Comparison of ENCODE assay signal across 30 cellular contexts in genomic region chr6:3346476-3346875, GRCh38.
"Had no signal": no experiment of that assay in that cellular context is flagged by ENCODE, and none has a peak within 500 bp of the region (broad histone marks: within the 10 kb centered on the region; RNA-seq: fewer than 3 reads in every experiment).

No MANE protein-coding gene starts in this region.

- DNase-seq: activated CD4-positive, alpha-beta T cell treated with anti-CD3 and anti-CD28 coated beads for 4 hours; activated CD4-positive, alpha-beta T cell treated with anti-CD3 and anti-CD28 coated beads, Interleukin-2, amount 50 U/mL, for 48 hours; activated CD4-positive, CD25-positive, alpha-beta regulatory T cell; activated CD8-positive, alpha-beta memory T cell treated with anti-CD3 and anti-CD28 coated beads, Interleukin-2, amount 50 U/mL, for 48 hours; activated naive CD4-positive, alpha-beta T cell; activated T-cell treated with anti-CD3 and anti-CD28 coated beads, Interleukin-2, amount 50 U/mL, for 4 hours; cerebellar nuclear complex; endodermal cell; esophagus squamous epithelium; islet precursor cell; left colon; mammary epithelial cell; natural killer cell; pancreas; stimulated activated CD4-positive, alpha-beta T cell treated with anti-CD3 and anti-CD28 coated beads, Interleukin-2, amount 100 ng/mL, for 48 hours; stimulated activated CD8-positive, alpha-beta memory T cell treated with anti-CD3 and anti-CD28 coated beads, Interleukin-4, amount 100 ng/mL, for 48 hours; stimulated activated naive B cell treated with anti-CD40 and anti-IgM and Interleukin-4, amounts not matched to agents 10 μg/mL and 1 μg/mL and 100 μg/mL, for 72 hours; SW 1271; T-helper 17 cell; testis had no signal

- H3K27ac Mint-ChIP-seq: activated naive CD8-positive, alpha-beta T cell; activated T-helper 2 cell treated with anti-CD3 and anti-CD28 coated beads, Interferon-gamma antibody, Interleukin-2, Interleukin-4, amounts not matched to agents 10 μg/mL and 5 μg/mL and 100 μg/mL, durations not matched to agents 14 hours and 24 hours and 36 hours; mesothelial cell of epicardium; natural killer cell; stimulated activated naive B cell treated with anti-CD40 and anti-IgM and Interleukin-4, amounts not matched to agents 10 μg/mL and 1 μg/mL and 100 μg/mL, for 72 hours; T-helper 17 cell had no signal

- H3K27me3 Mint-ChIP-seq: activated naive CD8-positive, alpha-beta T cell had no signal

- H3K9me3 Mint-ChIP-seq: activated T-cell treated with anti-CD3 and anti-CD28 coated beads, Interleukin-2, amount 50 U/mL, for 4 hours; activated T-helper 2 cell treated with anti-CD3 and anti-CD28 coated beads, Interferon-gamma antibody, Interleukin-2, Interleukin-4, amounts not matched to agents 10 μg/mL and 5 μg/mL and 100 μg/mL, durations not matched to agents 14 hours and 24 hours and 36 hours; endodermal cell; mesothelial cell of epicardium; natural killer cell; stimulated activated naive B cell treated with anti-CD40 and anti-IgM and Interleukin-4, amounts not matched to agents 10 μg/mL and 1 μg/mL and 100 μg/mL, for 72 hours had no signal

- H3K36me3 Mint-ChIP-seq: mesothelial cell of epicardium; natural killer cell; stimulated activated naive B cell treated with anti-CD40 and anti-IgM and Interleukin-4, amounts not matched to agents 10 μg/mL and 1 μg/mL and 100 μg/mL, for 72 hours had no signal

- H3K27me3 ChIP-seq: adrenal gland, ascending aorta, breast epithelium, esophagus squamous epithelium, gastroesophageal sphincter, heart left ventricle, pancreas, testis, upper lobe of left lung had no signal

- H3K4me1 Mint-ChIP-seq: natural killer cell had no signal

- H3K36me3 ChIP-seq: adrenal gland, ascending aorta, breast epithelium, esophagus squamous epithelium, gastroesophageal sphincter, heart left ventricle, pancreas, upper lobe of left lung had no signal

- H3K4me3 Mint-ChIP-seq: activated naive CD8-positive, alpha-beta T cell; activated T-cell treated with anti-CD3 and anti-CD28 coated beads, Interleukin-2, amount 50 U/mL, for 4 hours; endodermal cell; mesothelial cell of epicardium; natural killer cell; stimulated activated naive B cell treated with anti-CD40 and anti-IgM and Interleukin-4, amounts not matched to agents 10 μg/mL and 1 μg/mL and 100 μg/mL, for 72 hours; T-helper 17 cell had no signal

- H3K4me1 ChIP-seq: ascending aorta, breast epithelium, testis had no signal

- H3K4me3 ChIP-seq: adrenal gland, ascending aorta, breast epithelium, coronary artery, esophagus squamous epithelium, gastroesophageal sphincter, heart left ventricle, pancreas, testis, upper lobe of left lung had no signal

- H3K27ac ChIP-seq: ascending aorta, breast epithelium, coronary artery, esophagus squamous epithelium, testis had no signal

- FAIRE-seq: pancreas had no signal

- H3K9me3 ChIP-seq: adrenal gland, ascending aorta, breast epithelium, esophagus squamous epithelium, gastroesophageal sphincter, heart left ventricle, pancreas, testis, upper lobe of left lung had no signal

- ATAC-seq: activated T-cell treated with anti-CD3 and anti-CD28 coated beads, Interleukin-2, amount 50 U/mL, for 4 hours; gastroesophageal sphincter; natural killer cell; stimulated activated naive B cell treated with anti-CD40 and anti-IgM and Interleukin-4, amounts not matched to agents 10 μg/mL and 1 μg/mL and 100 μg/mL, for 72 hours; T-helper 17 cell had no signal
